8 cellular contexts compared by ENCODE assay signal in the genomic region with DNA sequence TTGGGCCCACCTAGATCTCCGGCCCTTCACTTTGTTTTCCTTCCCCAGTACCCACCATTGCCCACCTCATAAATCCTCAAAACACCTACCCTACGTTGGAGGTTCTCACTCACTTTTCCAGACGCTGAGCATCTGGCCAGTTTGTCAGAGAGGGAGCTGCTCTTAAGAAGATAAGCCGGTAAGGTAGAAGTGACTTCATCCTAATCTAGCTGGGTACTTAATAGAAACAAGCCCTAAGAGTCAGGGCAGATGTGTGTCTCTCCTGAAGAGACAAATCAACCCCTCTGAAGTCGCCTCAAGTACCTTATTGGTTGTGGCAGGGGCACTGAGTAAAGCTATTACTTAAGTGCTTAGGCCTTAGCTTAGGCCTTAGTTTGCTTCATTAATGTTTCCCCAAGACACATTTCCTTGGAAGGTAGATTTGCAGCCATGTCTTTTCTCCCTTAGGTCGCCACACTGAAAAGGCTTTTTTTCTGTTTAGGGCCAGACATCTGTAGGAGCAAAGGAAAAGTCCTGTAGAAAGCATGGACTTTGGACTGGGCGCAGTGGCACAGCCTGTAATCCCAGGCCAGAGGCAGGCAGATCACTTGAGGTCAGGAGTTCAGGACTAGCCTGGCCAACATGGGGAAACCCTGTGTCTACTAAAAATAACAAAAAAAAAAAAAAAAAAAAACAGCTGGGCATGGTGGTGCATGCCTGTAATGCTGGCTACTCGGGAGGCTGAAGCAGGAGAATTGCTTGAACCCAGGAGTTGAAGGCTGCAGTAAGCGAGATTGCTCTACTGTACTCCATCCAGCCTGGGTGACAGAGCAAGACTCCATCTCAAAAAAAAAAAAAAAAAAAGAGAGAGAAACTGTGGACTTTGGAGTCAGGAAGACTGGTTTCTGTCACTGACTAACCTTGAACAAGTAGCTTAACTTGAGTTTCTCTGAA. TPM values are rescaled to one million over a fixed set of nuclear protein-coding genes. Genes with fewer than 3 reads are reported as not detected.
DNase-seq lines count a peak whose midpoint lies in the region; ATAC-seq and TF ChIP-seq lines count a peak whose summit lies in the region.

No MANE protein-coding gene starts in this region.

- peaks cover 34% of the 10 kb centered on the region for H3K36me3 Mint-ChIP-seq in CD8-positive, alpha-beta T cell
- H3K36me3 Mint-ChIP-seq in dendritic cell treated with granulocyte-macrophage colony-stimulating factor and Interleukin-4, amounts not matched to agents 40 ng/mL and 50 ng/mL, for 4 days (ENCODE audit: low read depth): peaks cover 41% of the 10 kb centered on the region

- peak overlapping the region; percentile 64 for H3K27ac ChIP-seq in CD8-positive, alpha-beta T cell (ENCODE audit: low read depth, low read length)
- peak overlapping the region; percentile 39 for H3K27ac ChIP-seq in muscle layer of colon (ENCODE audit: low read depth, low read length)

- H3K36me3 ChIP-seq in CD8-positive, alpha-beta T cell (ENCODE audit: insufficient read depth, low read length): peaks cover 17% of the 10 kb centered on the region
- H3K36me3 ChIP-seq in muscle layer of colon (ENCODE audit: insufficient read depth, low read length): peaks cover 23% of the 10 kb centered on the region

- H3K4me1 Mint-ChIP-seq in CD8-positive, alpha-beta T cell (ENCODE audit: low read depth): peaks cover 49% of the 10 kb centered on the region
- H3K4me1 Mint-ChIP-seq in dendritic cell treated with granulocyte-macrophage colony-stimulating factor and Interleukin-4, amounts not matched to agents 40 ng/mL and 50 ng/mL, for 4 days (ENCODE audit: low read depth): peaks cover 8% of the 10 kb centered on the region

- H3K4me1 ChIP-seq in CD8-positive, alpha-beta T cell (ENCODE audit: insufficient read depth, low read length): peaks cover 22% of the 10 kb centered on the region
- peaks cover 21% of the 10 kb centered on the region for H3K4me1 ChIP-seq in muscle layer of colon (ENCODE audit: insufficient read depth, low read length)

- no peaks in the 10 kb centered on the region for H3K9me3 ChIP-seq in CD8-positive, alpha-beta T cell (ENCODE audit: low read length)
- no peaks in the 10 kb centered on the region for H3K9me3 ChIP-seq in muscle layer of colon (ENCODE audit: low read length)

- intact Hi-C loops in CD8-positive, alpha-beta T cell (cut with DNase I, micrococcal nuclease): loop anchor here (2.0 to 5.0 kb wide), 2 partner anchors 19 to 634 kb away; partner anchors contain the start of gene TANC2 (in 1 of the 2)
- intact Hi-C loops in dendritic cell treated with granulocyte-macrophage colony-stimulating factor and Interleukin-4, amounts not matched to agents 40 ng/mL and 50 ng/mL, for 4 days (cut with micrococcal nuclease): no loop called here

- no peak for DNase-seq in CD8-positive, alpha-beta T cell
- peak; percentile 14 for DNase-seq in LoVo (ENCODE audit: low spot score)
- DNase-seq in midbrain (lab: John Stamatoyannopoulos, UW): no peak
- DNase-seq in NOMO-1 treated with DMSO at 0.1 percent for 48 hours (lab: John Stamatoyannopoulos, UW; ENCODE audit: unreplicated experiment): no peak
- no peak for DNase-seq in NCI-H128 (lab: John Stamatoyannopoulos, UW; ENCODE audit: unreplicated experiment)

- H3K4me3 ChIP-seq in CD8-positive, alpha-beta T cell (ENCODE audit: low read depth, low read length): peak overlapping the region; percentile 69
- peak overlapping the region; percentile 61 to 84 for H3K4me3 ChIP-seq in muscle layer of colon (ENCODE audit: low read depth in 1 of 2, low read length in 2 of 2)

- H3K27ac Mint-ChIP-seq in CD8-positive, alpha-beta T cell: peak overlapping the region; percentile 95
- peak overlapping the region; percentile 90 for H3K27ac Mint-ChIP-seq in dendritic cell treated with granulocyte-macrophage colony-stimulating factor and Interleukin-4, amounts not matched to agents 40 ng/mL and 50 ng/mL, for 4 days

- ATAC-seq in CD8-positive, alpha-beta T cell: no peak
- no peak for ATAC-seq in GM18520 (IDR thresholded peaks at IDR 0.05; ENCODE audit: unreplicated experiment)

- peak overlapping the region; percentile 75 for H3K9ac ChIP-seq in muscle layer of colon (ENCODE audit: low read length)

- H3K27me3 Mint-ChIP-seq in CD8-positive, alpha-beta T cell (ENCODE audit: low read depth): no peaks in the 10 kb centered on the region
- H3K27me3 Mint-ChIP-seq in dendritic cell treated with granulocyte-macrophage colony-stimulating factor and Interleukin-4, amounts not matched to agents 40 ng/mL and 50 ng/mL, for 4 days: no peaks in the 10 kb centered on the region

- H3K4me3 Mint-ChIP-seq in CD8-positive, alpha-beta T cell: peak overlapping the region; percentile 96
- peak overlapping the region; percentile 88 for H3K4me3 Mint-ChIP-seq in dendritic cell treated with granulocyte-macrophage colony-stimulating factor and Interleukin-4, amounts not matched to agents 40 ng/mL and 50 ng/mL, for 4 days

- H3K9me3 Mint-ChIP-seq in CD8-positive, alpha-beta T cell: no peaks in the 10 kb centered on the region
- H3K9me3 Mint-ChIP-seq in dendritic cell treated with granulocyte-macrophage colony-stimulating factor and Interleukin-4, amounts not matched to agents 40 ng/mL and 50 ng/mL, for 4 days: no peaks in the 10 kb centered on the region

- no peaks in the 10 kb centered on the region for H3K27me3 ChIP-seq in CD8-positive, alpha-beta T cell (ENCODE audit: insufficient read depth, low read length)
- H3K27me3 ChIP-seq in muscle layer of colon (ENCODE audit: control insufficient read depth in 1 of 2, insufficient read depth in 2 of 2, low read length in 2 of 2): no peaks in the 10 kb centered on the region

- POLR2A ChIA-PET in CD8-positive, alpha-beta T cell (lab: Charles Lee): interaction anchor here (0.5 to 2.3 kb wide), 7 partner anchors 9 to 172 kb away, joined by 4 to 6 read pairs (median 5); partner anchors contain the start of genes CCDC47 and MAP3K3

- TF ChIP-seq CTCF in CD8-positive, alpha-beta T cell (IDR thresholded peaks at IDR 0.05): no peak

- CTCF ChIA-PET in CD8-positive, alpha-beta T cell (lab: Charles Lee): interaction anchor here (1.2 to 1.8 kb wide), 3 partner anchors 10 to 176 kb away, joined by 5 to 11 read pairs (median 5); no protein-coding TSS in a partner anchor

RNA-seq across cellular contexts. Expression of gene TACO1, which starts 1.0 kb away (rescaled TPM):
- 10 to 100 TPM; 13.7 to 15.9 TPM for total RNA-seq in CD8-positive, alpha-beta T cell

RNA-seq across cellular contexts. Expression of gene MAP3K3, which starts 20.5 kb away (rescaled TPM):
- total RNA-seq in CD8-positive, alpha-beta T cell: 10 to 100 TPM; 72.9 to 74.5 TPM

RNA-seq across cellular contexts. Expression of gene DCAF7, which starts 51.4 kb away (rescaled TPM):
- 10 to 100 TPM; 10.7 to 11.7 TPM for total RNA-seq in CD8-positive, alpha-beta T cell
